Comparison of ENCODE assay signal across 22 cellular contexts in genomic region chr1:186144505-186144904, GRCh38.
DNase-seq lines count a peak whose midpoint lies in the region; ATAC-seq, FAIRE-seq and TF ChIP-seq lines count a peak whose summit lies in the region.
"Had no signal": no experiment of that assay in that cellular context is flagged by ENCODE, and none has a peak within 500 bp of the region (broad histone marks: within the 10 kb centered on the region; RNA-seq: fewer than 3 reads in every experiment).

No MANE protein-coding gene starts in this region.

- POLR2A ChIA-PET in GM12878 (lab: Charles Lee), result no interaction called here

- DNase-seq in MV-4-11 (lab: John Stamatoyannopoulos, UW), result peak; percentile 88
- no peak for DNase-seq in GM12878 (ENCODE audit: low read depth, low spot score)
- DNase-seq in iris pigment epithelial cell (ENCODE audit: low read depth), result peak; percentile 37
- no peak for DNase-seq in NCI-H524 treated with DMSO at 0.1 percent for 48 hours (lab: John Stamatoyannopoulos, UW)
- DNase-seq in stimulated activated effector memory CD8-positive, alpha-beta T cell treated with anti-CD3 and anti-CD28 coated beads, Interleukin-12 subunit alpha, Interleukin-12 subunit beta, amount 100 ng/mL, for 72 hours (ENCODE audit: low spot score in 2 of 2), result no peak
- no peak for DNase-seq in DMS53 (lab: John Stamatoyannopoulos, UW)
- DNase-seq: Caco-2; CD4-positive, alpha-beta T cell; DMS 273 treated with DMSO at 0.1 percent for 48 hours; DND-41; H9; HFFc6; Kasumi-1; NCI-H1092 treated with DMSO at 0.1 percent for 48 hours; NCI-H2029 treated with DMSO at 0.1 percent for 48 hours; NCI-H2171; NCI-H526; Right ventricle myocardium superior; SK-N-SH had no signal

- H3K9ac ChIP-seq in GM12878 (ENCODE audit: control insufficient read depth, insufficient read depth, low read length), result no peak overlapping the region
- H3K9ac ChIP-seq: SK-N-SH had no signal

- H3K27me3 ChIP-seq in GM12878 (replicated peaks in 1 of 2; ENCODE audit: control insufficient read depth in 2 of 2, insufficient read depth in 2 of 2, low read length in 1 of 2), result no peaks in the 10 kb centered on the region

- no TSS peak for BruUV-seq in GM12878 (replicated peaks; lab: Mats Ljungman, UMichigan)

- no peak for TF ChIP-seq POLR2A in GM12878 (IDR thresholded peaks at IDR 0.05; ENCODE audit: low read depth, low read length)

- TF ChIP-seq RAD21 in GM12878 (IDR thresholded peaks at IDR 0.05; ENCODE audit: insufficient read depth, low read depth, low read length), result no peak

- TF ChIP-seq CTCF in GM12878 (IDR thresholded peaks at IDR 0.05 in 2 of 3, conservative IDR thresholded peaks at IDR 0.05 in 1 of 3; ENCODE audit: control insufficient read depth in 2 of 3, extremely low read depth in 1 of 3, insufficient read depth in 1 of 3, low read depth in 3 of 3, low read length in 3 of 3), result no peak

- H3K4me3 ChIP-seq in GM12878, result no peak overlapping the region

- no peaks in the 10 kb centered on the region for H3K9me3 ChIP-seq in GM12878 (replicated peaks; ENCODE audit: control insufficient read depth, insufficient read depth, low read length)
- H3K9me3 ChIP-seq: Caco-2, SK-N-SH had no signal

- H3K79me2 ChIP-seq in GM12878 (ENCODE audit: control insufficient read depth, insufficient read depth, low read length), result no peaks in the 10 kb centered on the region

- H3K27ac Mint-ChIP-seq in stimulated activated effector memory CD8-positive, alpha-beta T cell treated with anti-CD3 and anti-CD28 coated beads, Interleukin-12 subunit alpha, Interleukin-12 subunit beta, amount 100 ng/mL, for 72 hours, result no peak overlapping the region
- H3K27ac Mint-ChIP-seq: CD4-positive, alpha-beta T cell; HFFc6 had no signal

- no peaks in the 10 kb centered on the region for H4K20me1 ChIP-seq in GM12878 (ENCODE audit: control insufficient read depth, insufficient read depth)

- SMC1A ChIA-PET in GM12878 (lab: Charles Lee; ENCODE audit: uncharacterized antibody, unreplicated experiment), result no interaction called here

- intact Hi-C loops in GM12878 (cut with micrococcal nuclease; ENCODE audit: unreplicated experiment), result no loop called here

- in situ Hi-C loops in GM12878 (cut with MboI), result no loop called here

- no peaks in the 10 kb centered on the region for H3K36me3 Mint-ChIP-seq in stimulated activated effector memory CD8-positive, alpha-beta T cell treated with anti-CD3 and anti-CD28 coated beads, Interleukin-12 subunit alpha, Interleukin-12 subunit beta, amount 100 ng/mL, for 72 hours

- H3K9me3 Mint-ChIP-seq in stimulated activated effector memory CD8-positive, alpha-beta T cell treated with anti-CD3 and anti-CD28 coated beads, Interleukin-12 subunit alpha, Interleukin-12 subunit beta, amount 100 ng/mL, for 72 hours, result no peaks in the 10 kb centered on the region
- H3K9me3 Mint-ChIP-seq: CD4-positive, alpha-beta T cell had no signal

- no peak overlapping the region for H2AFZ ChIP-seq in GM12878 (ENCODE audit: control insufficient read depth, low read depth, low read length)

- no peak overlapping the region for H3K4me3 Mint-ChIP-seq in stimulated activated effector memory CD8-positive, alpha-beta T cell treated with anti-CD3 and anti-CD28 coated beads, Interleukin-12 subunit alpha, Interleukin-12 subunit beta, amount 100 ng/mL, for 72 hours
- H3K4me3 Mint-ChIP-seq: CD4-positive, alpha-beta T cell; H9; HFFc6 had no signal

- RAD21 ChIA-PET in GM12878 (lab: Charles Lee; ENCODE audit: unreplicated experiment), result no interaction called here

- TF ChIP-seq EP300 in GM12878 (IDR thresholded peaks at IDR 0.05; ENCODE audit: borderline replicate concordance in 1 of 2, control insufficient read depth in 1 of 2, low read depth in 2 of 2, low read length in 2 of 2), result no peak

- no peaks in the 10 kb centered on the region for H3K4me1 Mint-ChIP-seq in stimulated activated effector memory CD8-positive, alpha-beta T cell treated with anti-CD3 and anti-CD28 coated beads, Interleukin-12 subunit alpha, Interleukin-12 subunit beta, amount 100 ng/mL, for 72 hours
- H3K4me1 Mint-ChIP-seq: H9 had no signal

- ATAC-seq in GM19351 (IDR thresholded peaks at IDR 0.05; ENCODE audit: unreplicated experiment), result peak; percentile 54
- ATAC-seq in GM12878, result peak; percentile 34
- ATAC-seq in stimulated activated effector memory CD8-positive, alpha-beta T cell treated with anti-CD3 and anti-CD28 coated beads, Interleukin-12 subunit alpha, Interleukin-12 subunit beta, amount 100 ng/mL, for 72 hours, result no peak
- no peak for ATAC-seq in GM21737 (IDR thresholded peaks at IDR 0.05; ENCODE audit: unreplicated experiment)

- no peaks in the 10 kb centered on the region for H3K4me1 ChIP-seq in GM12878 (ENCODE audit: control insufficient read depth, insufficient read depth, low read length)
- H3K4me1 ChIP-seq: Caco-2 had no signal

- H3K4me2 ChIP-seq in GM12878 (ENCODE audit: control insufficient read depth, insufficient read depth), result no peak overlapping the region
- H3K4me2 ChIP-seq: SK-N-SH had no signal

- H3K36me3 ChIP-seq in GM12878 (ENCODE audit: control insufficient read depth in 2 of 2, insufficient read depth in 2 of 2, low read length in 1 of 2), result no peaks in the 10 kb centered on the region

- H3K27ac ChIP-seq in GM12878 (ENCODE audit: control insufficient read depth, insufficient read depth), result no peak overlapping the region

- FAIRE-seq in GM12878 (lab: Jason Lieb, UNC), result no peak
- FAIRE-seq: GM12892 had no signal

- 0% methylated on average over 5 of the region's 5 CpGs for WGBS in GM12878 (ENCODE audit: insufficient coverage, insufficient replicate concordance, low lambda C conversion rate, missing lambda C conversion rate)

- CTCF ChIA-PET in GM12878 (lab: Yijun Ruan, JAX), result interaction anchor here (0.8 kb wide), 1 partner anchor 11 kb away, joined by 4 read pairs; no protein-coding TSS in a partner anchor

TF ChIP-seq in GM12878, 131 proteins besides CTCF, POLR2A, EP300 and RAD21 (continues in another document):
- TF ChIP-seq USF2 (IDR thresholded peaks at IDR 0.05; ENCODE audit: borderline replicate concordance, low read depth, low read length) (no peak), RELB (IDR thresholded peaks at IDR 0.05; ENCODE audit: low read depth) (no peak)
- TF ChIP-seq, protein P1, sequence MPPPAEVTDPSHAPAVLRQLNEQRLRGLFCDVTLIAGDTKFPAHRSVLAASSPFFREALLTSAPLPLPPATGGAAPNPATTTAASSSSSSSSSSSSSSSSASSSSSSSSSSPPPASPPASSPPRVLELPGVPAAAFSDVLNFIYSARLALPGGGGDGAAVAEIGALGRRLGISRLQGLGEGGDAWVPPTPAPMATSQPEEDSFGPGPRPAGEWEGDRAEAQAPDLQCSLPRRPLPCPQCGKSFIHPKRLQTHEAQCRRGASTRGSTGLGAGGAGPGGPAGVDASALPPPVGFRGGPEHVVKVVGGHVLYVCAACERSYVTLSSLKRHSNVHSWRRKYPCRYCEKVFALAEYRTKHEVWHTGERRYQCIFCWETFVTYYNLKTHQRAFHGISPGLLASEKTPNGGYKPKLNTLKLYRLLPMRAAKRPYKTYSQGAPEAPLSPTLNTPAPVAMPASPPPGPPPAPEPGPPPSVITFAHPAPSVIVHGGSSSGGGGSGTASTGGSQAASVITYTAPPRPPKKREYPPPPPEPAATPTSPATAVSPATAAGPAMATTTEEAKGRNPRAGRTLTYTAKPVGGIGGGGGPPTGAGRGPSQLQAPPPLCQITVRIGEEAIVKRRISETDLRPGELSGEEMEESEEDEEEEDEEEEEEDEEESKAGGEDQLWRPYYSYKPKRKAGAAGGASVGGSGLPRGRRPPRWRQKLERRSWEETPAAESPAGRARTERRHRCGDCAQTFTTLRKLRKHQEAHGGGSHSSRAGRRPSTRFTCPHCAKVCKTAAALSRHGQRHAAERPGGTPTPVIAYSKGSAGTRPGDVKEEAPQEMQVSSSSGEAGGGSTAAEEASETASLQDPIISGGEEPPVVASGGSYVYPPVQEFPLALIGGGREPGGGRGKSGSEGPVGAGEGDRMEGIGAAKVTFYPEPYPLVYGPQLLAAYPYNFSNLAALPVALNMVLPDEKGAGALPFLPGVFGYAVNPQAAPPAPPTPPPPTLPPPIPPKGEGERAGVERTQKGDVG (CRISPR knock-in tag; IDR thresholded peaks at IDR 0.05), result no peak

Comparison
In these comparisons a context has a peak if more than half of its experiments do, and no peak if none do; other contexts are left out.
1. ATAC-seq: peak in GM19351 (single experiment) and GM12878 (single experiment); none in stimulated activated effector memory CD8-positive, alpha-beta T cell treated with anti-CD3 and anti-CD28 coated beads, Interleukin-12 subunit alpha, Interleukin-12 subunit beta, amount 100 ng/mL, for 72 hours (single experiment) and GM21737 (single experiment).
2. DNase-seq: peak in MV-4-11 (single experiment) and iris pigment epithelial cell (single experiment); none in GM12878 (single experiment), NCI-H524 treated with DMSO at 0.1 percent for 48 hours (single experiment), stimulated activated effector memory CD8-positive, alpha-beta T cell treated with anti-CD3 and anti-CD28 coated beads, Interleukin-12 subunit alpha, Interleukin-12 subunit beta, amount 100 ng/mL, for 72 hours (0 of 2) and DMS53 (single experiment).